8 cellular contexts compared by ENCODE assay signal in the genomic region with DNA sequence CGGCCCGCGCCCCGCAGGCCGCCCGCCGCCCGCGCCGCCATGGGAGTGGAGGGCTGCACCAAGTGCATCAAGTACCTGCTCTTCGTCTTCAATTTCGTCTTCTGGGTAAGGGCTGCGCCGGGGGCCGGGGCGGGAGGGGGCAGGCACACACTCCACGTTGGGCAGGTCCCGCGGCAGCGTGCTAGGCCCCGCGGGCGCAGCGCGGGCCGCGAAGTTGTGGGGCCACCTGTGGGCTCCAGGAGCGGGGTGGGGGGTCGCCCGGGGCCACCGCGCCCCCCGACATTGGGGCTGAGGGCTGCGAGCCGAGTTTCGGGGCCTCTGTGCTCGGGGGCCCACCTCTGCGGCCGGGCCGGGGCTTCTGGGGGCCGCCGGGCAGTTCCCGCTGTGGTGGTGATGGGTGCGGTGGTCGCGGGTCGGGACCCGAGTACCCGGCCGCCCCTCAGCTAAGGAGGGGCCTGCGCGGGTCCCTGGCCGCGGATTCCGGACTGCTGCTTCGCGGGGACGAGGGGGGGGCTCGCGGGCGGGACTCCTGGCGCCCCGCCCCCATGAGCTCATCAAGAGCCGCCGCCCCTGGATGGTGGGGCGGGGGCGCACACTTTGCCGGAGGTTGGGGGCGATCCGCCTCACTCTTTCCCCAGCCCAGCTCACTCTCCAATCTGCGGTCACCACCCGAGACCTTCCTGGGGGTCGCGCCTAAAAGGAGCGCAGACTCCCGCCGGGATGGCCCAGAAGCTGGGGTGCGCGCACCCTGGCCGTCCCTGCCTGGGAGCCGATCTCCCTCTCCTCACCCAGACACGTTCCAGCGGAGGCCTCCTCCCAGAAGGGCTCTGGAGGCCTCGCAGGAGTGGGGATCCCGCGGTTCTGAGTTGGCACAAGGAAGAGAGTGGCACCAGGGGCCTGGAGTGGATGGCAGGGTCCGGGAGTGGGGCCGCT. TPM values are rescaled to one million over a fixed set of nuclear protein-coding genes. Genes with fewer than 3 reads are reported as not detected.
DNase-seq lines count a peak whose midpoint lies in the region; ATAC-seq and TF ChIP-seq lines count a peak whose summit lies in the region.

No MANE protein-coding gene starts in this region.

- peak; percentile 33 for ATAC-seq in HG03432 (IDR thresholded peaks at IDR 0.05; ENCODE audit: unreplicated experiment)

- no peaks in the 10 kb centered on the region for H3K36me3 ChIP-seq in kidney epithelial cell (ENCODE audit: control insufficient read depth, insufficient read depth, low read length)

- DNase-seq in NCI-H1417 (lab: John Stamatoyannopoulos, UW) (peak in 2 of 3 experiments; percentile 47 to 56), NCI-H1417 treated with DMSO at 0.1 percent for 48 hours (lab: John Stamatoyannopoulos, UW) (no peak), cardiac fibroblast (ENCODE audit: low read depth in 2 of 2) (peak; percentile 54 to 55), kidney epithelial cell (ENCODE audit: low read depth) (no peak), pons (ENCODE audit: low spot score) (no peak)
- DNase-seq in stimulated activated CD4-positive, alpha-beta T cell treated with anti-CD3 and anti-CD28 coated beads, Interleukin-1b, Interleukin-23, amount 100 ng/mL, for 48 hours = peak; percentile 48

- no peaks in the 10 kb centered on the region for H3K27me3 ChIP-seq in kidney epithelial cell (ENCODE audit: control insufficient read depth, insufficient read depth, low read length)

- H3K27ac ChIP-seq in VCaP = peak overlapping the region; percentile 89

- TF ChIP-seq CTCF in VCaP (conservative IDR thresholded peaks at IDR 0.05) (no peak), cardiac fibroblast (IDR thresholded peaks at IDR 0.05; ENCODE audit: low read depth, low read length) (no peak), kidney epithelial cell (IDR thresholded peaks at IDR 0.05; ENCODE audit: insufficient read depth, low read length, poor library complexity, severe bottlenecking) (no peak)

- H3K4me3 ChIP-seq in cardiac fibroblast (replicated peaks in 1 of 2; ENCODE audit: low read depth in 2 of 2, low read length in 2 of 2) (peak overlapping the region; percentile 91 to 99), kidney epithelial cell (ENCODE audit: low read depth, low read length) (peak overlapping the region; percentile 92)

RNA-seq across cellular contexts. Expression of a gene that starts 0.7 kb away (rescaled TPM):
- 216 and 263 TPM in 2 replicates for total RNA-seq in kidney epithelial cell

RNA-seq across cellular contexts. Expression of a gene that starts 22.8 kb away (rescaled TPM):
- total RNA-seq in kidney epithelial cell = 62.0 and 73.2 TPM in 2 replicates

Comparison
In these comparisons a context has a peak if more than half of its experiments do, and no peak if none do; other contexts are left out.
1. DNase-seq: peak in NCI-H1417 (2 of 3), cardiac fibroblast (2 of 2) and stimulated activated CD4-positive, alpha-beta T cell treated with anti-CD3 and anti-CD28 coated beads, Interleukin-1b, Interleukin-23, amount 100 ng/mL, for 48 hours (single experiment); none in NCI-H1417 treated with DMSO at 0.1 percent for 48 hours (single experiment), kidney epithelial cell (single experiment) and pons (single experiment).